Comparison of ENCODE assay signal across 1 cellular context in the genomic region with DNA sequence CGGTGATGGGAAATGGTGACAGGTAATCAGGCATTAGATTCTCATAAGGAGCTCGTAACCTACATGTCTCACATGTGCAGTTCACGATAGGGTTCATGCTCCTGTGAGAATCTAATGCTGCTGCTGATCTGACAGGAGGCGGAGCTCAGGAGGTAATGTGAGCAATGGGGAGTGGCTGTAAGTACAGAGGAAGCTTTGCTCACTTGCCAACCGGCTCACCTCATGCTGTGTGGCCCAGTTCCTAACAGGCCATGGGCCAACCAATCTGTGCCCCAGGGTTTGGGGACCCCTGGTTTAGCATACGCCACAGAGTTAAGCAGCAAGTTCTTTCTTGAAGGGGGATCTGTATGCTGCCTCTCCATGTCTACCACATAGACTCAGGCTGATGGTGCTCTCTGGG.
TF ChIP-seq lines count a peak whose summit lies in the region.

No MANE protein-coding gene starts in this region.

TF ChIP-seq in GM23338, 12 proteins besides CTCF, POLR2A, EP300 and RAD21 (continued from another document):
- TF ChIP-seq, protein P1, sequence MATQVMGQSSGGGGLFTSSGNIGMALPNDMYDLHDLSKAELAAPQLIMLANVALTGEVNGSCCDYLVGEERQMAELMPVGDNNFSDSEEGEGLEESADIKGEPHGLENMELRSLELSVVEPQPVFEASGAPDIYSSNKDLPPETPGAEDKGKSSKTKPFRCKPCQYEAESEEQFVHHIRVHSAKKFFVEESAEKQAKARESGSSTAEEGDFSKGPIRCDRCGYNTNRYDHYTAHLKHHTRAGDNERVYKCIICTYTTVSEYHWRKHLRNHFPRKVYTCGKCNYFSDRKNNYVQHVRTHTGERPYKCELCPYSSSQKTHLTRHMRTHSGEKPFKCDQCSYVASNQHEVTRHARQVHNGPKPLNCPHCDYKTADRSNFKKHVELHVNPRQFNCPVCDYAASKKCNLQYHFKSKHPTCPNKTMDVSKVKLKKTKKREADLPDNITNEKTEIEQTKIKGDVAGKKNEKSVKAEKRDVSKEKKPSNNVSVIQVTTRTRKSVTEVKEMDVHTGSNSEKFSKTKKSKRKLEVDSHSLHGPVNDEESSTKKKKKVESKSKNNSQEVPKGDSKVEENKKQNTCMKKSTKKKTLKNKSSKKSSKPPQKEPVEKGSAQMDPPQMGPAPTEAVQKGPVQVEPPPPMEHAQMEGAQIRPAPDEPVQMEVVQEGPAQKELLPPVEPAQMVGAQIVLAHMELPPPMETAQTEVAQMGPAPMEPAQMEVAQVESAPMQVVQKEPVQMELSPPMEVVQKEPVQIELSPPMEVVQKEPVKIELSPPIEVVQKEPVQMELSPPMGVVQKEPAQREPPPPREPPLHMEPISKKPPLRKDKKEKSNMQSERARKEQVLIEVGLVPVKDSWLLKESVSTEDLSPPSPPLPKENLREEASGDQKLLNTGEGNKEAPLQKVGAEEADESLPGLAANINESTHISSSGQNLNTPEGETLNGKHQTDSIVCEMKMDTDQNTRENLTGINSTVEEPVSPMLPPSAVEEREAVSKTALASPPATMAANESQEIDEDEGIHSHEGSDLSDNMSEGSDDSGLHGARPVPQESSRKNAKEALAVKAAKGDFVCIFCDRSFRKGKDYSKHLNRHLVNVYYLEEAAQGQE (IDR thresholded peaks at IDR 0.05; ENCODE audit: unreplicated experiment), result no peak
